In genomic region chr10:110077436-110078120, GRCh38 we compare ENCODE assay signal across 8 cellular contexts.
DNase-seq lines count a peak whose midpoint lies in the region; ATAC-seq and TF ChIP-seq lines count a peak whose summit lies in the region.

No MANE protein-coding gene starts in this region.

- no peaks in the 10 kb centered on the region for H4K20me1 ChIP-seq in GM23248 (ENCODE audit: insufficient read depth)

- H3K4me1 ChIP-seq in GM23248 (ENCODE audit: insufficient read depth) (peaks cover 80% of the 10 kb centered on the region), skeletal muscle tissue (ENCODE audit: control insufficient read depth in 3 of 3, insufficient read depth in 3 of 3, low read length in 3 of 3) (peaks cover 20 to 47% (median 33%) of the 10 kb centered on the region in 3 donors), aorta (ENCODE audit: control insufficient read depth in 1 of 2, insufficient read depth in 2 of 2, low read length in 2 of 2) (peaks cover 4 to 13% of the 10 kb centered on the region in 2 donors)

- H3K27me3 ChIP-seq in GM23248 (replicated peaks; ENCODE audit: insufficient read depth), result no peaks in the 10 kb centered on the region
- H3K27me3 ChIP-seq in skeletal muscle tissue (ENCODE audit: control insufficient read depth in 3 of 3, insufficient read depth in 3 of 3, low read length in 3 of 3), result no peaks in the 10 kb centered on the region
- no peaks in the 10 kb centered on the region for H3K27me3 ChIP-seq in aorta (ENCODE audit: control insufficient read depth in 1 of 2, insufficient read depth in 2 of 2, low read length in 1 of 2)

- peaks cover 65% of the 10 kb centered on the region for H3F3A ChIP-seq in GM23248 (ENCODE audit: insufficient read depth)

- intact Hi-C loops in aorta (cut with DNase I), result no loop called here

- peaks cover 74% of the 10 kb centered on the region for H3K79me2 ChIP-seq in GM23248 (ENCODE audit: insufficient read depth)

- no peak for ATAC-seq in aorta (ENCODE audit: low FRiP score)
- ATAC-seq in GM18502 (IDR thresholded peaks at IDR 0.05; ENCODE audit: poor library complexity, unreplicated experiment), result no peak

- 27 to 32% methylated on average over 5 of the region's 5 CpGs for WGBS in GM23248 (ENCODE audit: low coverage in 1 of 2, low lambda C conversion rate in 2 of 2, missing lambda C conversion rate in 2 of 2), 2 experiments
- WGBS in aorta, 2 donors, result 52 to 54% methylated on average over 5 of the region's 5 CpGs

- H3K36me3 ChIP-seq in GM23248 (ENCODE audit: low read depth) (no peaks in the 10 kb centered on the region), SK-N-MC (ENCODE audit: insufficient read depth, low read length) (no peaks in the 10 kb centered on the region), skeletal muscle tissue (ENCODE audit: control insufficient read depth in 3 of 3, insufficient read depth in 3 of 3, low read length in 3 of 3) (no peaks in the 10 kb centered on the region), aorta (ENCODE audit: control insufficient read depth in 1 of 2, insufficient read depth in 2 of 2, low read length in 1 of 2) (no peaks in the 10 kb centered on the region)

- in situ Hi-C loops in GM23248 (cut with MboI), result no loop called here

- H3K4me3 ChIP-seq in GM23248 (peak overlapping the region; percentile 57), SK-N-MC (peak overlapping the region; percentile 52), fibroblast of the aortic adventitia (ENCODE audit: low read depth, low read length) (peak overlapping the region; percentile 53), skeletal muscle tissue (ENCODE audit: low read length in 3 of 3) (peak overlapping the region in 1 of 3 donors; percentile 45), aorta (ENCODE audit: low read length in 2 of 2) (no peak overlapping the region)

- no peaks in the 10 kb centered on the region for H3K9me2 ChIP-seq in GM23248 (ENCODE audit: insufficient read depth)

- DNase-seq in GM23248, result peak; percentile 81
- no peak for DNase-seq in SK-N-MC (ENCODE audit: low read depth, low spot score)
- DNase-seq in fibroblast of the aortic adventitia (ENCODE audit: low read depth), result peak; percentile 84
- DNase-seq in NCI-H748 (lab: John Stamatoyannopoulos, UW; ENCODE audit: unreplicated experiment), result no peak
- DNase-seq in aorta, result no peak
- DNase-seq in glomerular visceral epithelial cell (ENCODE audit: extremely low spot score), result no peak

- H3K4me2 ChIP-seq in GM23248 (ENCODE audit: unreplicated experiment), result peak overlapping the region; percentile 93

- H3K9me3 ChIP-seq in GM23248 (ENCODE audit: low read depth) (no peaks in the 10 kb centered on the region), SK-N-MC (ENCODE audit: low read depth, low read length) (no peaks in the 10 kb centered on the region), skeletal muscle tissue (ENCODE audit: control insufficient read depth in 3 of 3, low read length in 3 of 3) (no peaks in the 10 kb centered on the region), aorta (ENCODE audit: control insufficient read depth, low read length) (no peaks in the 10 kb centered on the region)

- H3K9ac ChIP-seq in GM23248 (peak overlapping the region; percentile 74), SK-N-MC (ENCODE audit: insufficient read length) (peak overlapping the region; percentile 28), skeletal muscle tissue (ENCODE audit: low read depth in 1 of 3, low read length in 3 of 3) (no peak overlapping the region)

- no peak overlapping the region for H2AFZ ChIP-seq in GM23248

- TF ChIP-seq CTCF in fibroblast of the aortic adventitia (IDR thresholded peaks at IDR 0.05; ENCODE audit: insufficient read depth, low read length), result no peak

- peak overlapping the region; percentile 91 for H3K27ac ChIP-seq in GM23248
- H3K27ac ChIP-seq in SK-N-MC, result peak overlapping the region; percentile 63
- H3K27ac ChIP-seq in skeletal muscle tissue (ENCODE audit: low read depth, low read length), result peak overlapping the region; percentile 51
- peak overlapping the region in 1 of 2 donors; percentile 44 for H3K27ac ChIP-seq in aorta (ENCODE audit: low read depth in 1 of 2, low read length in 2 of 2)

Comparison
In these comparisons a context has a peak if more than half of its experiments do, and no peak if none do; other contexts are left out.
1. DNase-seq: peak in GM23248 (single experiment) and fibroblast of the aortic adventitia (single experiment); none in SK-N-MC (single experiment), NCI-H748 (single experiment), aorta (0 of 2) and glomerular visceral epithelial cell (single experiment).
2. H3K4me3 ChIP-seq: peak in GM23248 (single experiment), SK-N-MC (single experiment) and fibroblast of the aortic adventitia (single experiment); none in aorta (0 of 2).
3. H3K9ac ChIP-seq: peak in GM23248 (single experiment) and SK-N-MC (single experiment); none in skeletal muscle tissue (0 of 3).